8 cellular contexts compared by ENCODE assay signal in genomic region chr2:37671816-37672103, GRCh38. TPM values are rescaled to one million over a fixed set of nuclear protein-coding genes. Genes with fewer than 3 reads are reported as not detected.
A peak's percentile ranks its signal among the peaks of the same experiment; 100 is the strongest.
DNase-seq lines count a peak whose midpoint lies in the region; ATAC-seq and TF ChIP-seq lines count a peak whose summit lies in the region.

No MANE protein-coding gene starts in this region.

- no TSS peak for BruUV-seq in MCF 10A (replicated peaks; lab: Mats Ljungman, UMichigan)

- no peaks in the 10 kb centered on the region for H3K27me3 Mint-ChIP-seq in MCF 10A (ENCODE audit: insufficient read depth, unreplicated experiment)

- DNase-seq in Right ventricle myocardium inferior (ENCODE audit: missing footprints) (peak; percentile 64), Right ventricle myocardium superior (no peak), MCF 10A (ENCODE audit: unreplicated experiment) (no peak), dermis blood vessel endothelial cell (no peak), T1000 (lab: John Stamatoyannopoulos, UW) (no peak)
- DNase-seq in Jurkat, Clone E6-1 (ENCODE audit: low read depth, low spot score) = no peak

- H3K4me1 Mint-ChIP-seq in MCF 10A (ENCODE audit: insufficient read depth, unreplicated experiment) = peaks cover 33% of the 10 kb centered on the region

- no peak for ATAC-seq in Right ventricle myocardium inferior
- no peak for ATAC-seq in Right ventricle myocardium superior (ENCODE audit: poor library complexity)
- no peak for ATAC-seq in esophagus mucosa

- H3K9me3 Mint-ChIP-seq in MCF 10A (ENCODE audit: unreplicated experiment) = no peaks in the 10 kb centered on the region

- CTCF ChIA-PET in MCF 10A (lab: Yijun Ruan, JAX) = interaction anchor here (0.8 to 1.6 kb wide), 2 partner anchors 82 to 365 kb away, joined by 3 read pairs; no protein-coding TSS in a partner anchor

- H3K36me3 Mint-ChIP-seq in MCF 10A (ENCODE audit: insufficient read depth, unreplicated experiment) = peaks cover 5% of the 10 kb centered on the region

- peaks cover 29% of the 10 kb centered on the region for H3K4me1 ChIP-seq in mesodermal cell (ENCODE audit: control insufficient read depth, insufficient read depth, low read length, poor library complexity, severe bottlenecking)

- TF ChIP-seq CTCF in MCF 10A (IDR thresholded peaks at IDR 0.05; ENCODE audit: unreplicated experiment) = no peak

- POLR2A ChIA-PET in MCF 10A (lab: Yijun Ruan, JAX) = interaction anchor here (0.6 to 6.0 kb wide), 15 partner anchors 10 to 257 kb away, joined by 3 to 90 read pairs (median 4); no protein-coding TSS in a partner anchor

- H3K36me3 ChIP-seq in mesodermal cell (ENCODE audit: control insufficient read depth, insufficient read depth, low read length) = peaks cover 33% of the 10 kb centered on the region

- H3K27ac ChIP-seq in mesodermal cell (ENCODE audit: low read depth, low read length, severe bottlenecking) = peak overlapping the region; percentile 85

- WGBS in mesodermal cell (ENCODE audit: insufficient coverage in 2 of 2), 2 experiments = 0% methylated on average over 13 to 29 of the region's 29 CpGs

- peak overlapping the region; percentile 77 for H3K27ac Mint-ChIP-seq in MCF 10A (ENCODE audit: low read depth, unreplicated experiment)

- H3K9me3 ChIP-seq in mesodermal cell (ENCODE audit: control insufficient read depth, low read length) = no peaks in the 10 kb centered on the region

- intact Hi-C loops in Right ventricle myocardium inferior (cut with DNase I) (loop anchor here (1.0 to 10.0 kb wide), 6 partner anchors 15 to 257 kb away; no protein-coding TSS in a partner anchor), Right ventricle myocardium superior (cut with DNase I) (loop anchor here (5.0 to 10.0 kb wide), 2 partner anchors 133 to 161 kb away; no protein-coding TSS in a partner anchor), MCF 10A (cut with micrococcal nuclease) (loop anchor here (1.0 to 5.0 kb wide), 7 partner anchors 33 to 257 kb away; no protein-coding TSS in a partner anchor)

- peak overlapping the region; percentile 64 for H3K4me3 ChIP-seq in Jurkat, Clone E6-1 (ENCODE audit: low read length)
- H3K4me3 ChIP-seq in mesodermal cell (ENCODE audit: extremely low read depth, insufficient read depth, low read length, poor library complexity, severe bottlenecking) = peak overlapping the region; percentile 88

- peak overlapping the region; percentile 92 for H3K4me3 Mint-ChIP-seq in MCF 10A (ENCODE audit: unreplicated experiment)

RNA-seq across cellular contexts. Expression of gene CDC42EP3, which starts 0.3 kb away (rescaled TPM):
- total RNA-seq in Right ventricle myocardium inferior (91.3 TPM), Right ventricle myocardium superior (75.3 TPM), MCF 10A (2022) (55.4 and 61.3 TPM in 2 replicates), dermis blood vessel endothelial cell (21.3 and 29.1 TPM in 2 replicates), esophagus mucosa (5.9 TPM)
- polyA plus RNA-seq in Jurkat, Clone E6-1 (2012; ENCODE audit: insufficient read depth, insufficient read length) = 6.7 TPM
- polyA plus RNA-seq in mesodermal cell (2013, experiment 1 of 2) = 47.3 TPM
- polyA plus RNA-seq in mesodermal cell (2013, experiment 2 of 2) = 50.2 TPM
